In the genomic region with DNA sequence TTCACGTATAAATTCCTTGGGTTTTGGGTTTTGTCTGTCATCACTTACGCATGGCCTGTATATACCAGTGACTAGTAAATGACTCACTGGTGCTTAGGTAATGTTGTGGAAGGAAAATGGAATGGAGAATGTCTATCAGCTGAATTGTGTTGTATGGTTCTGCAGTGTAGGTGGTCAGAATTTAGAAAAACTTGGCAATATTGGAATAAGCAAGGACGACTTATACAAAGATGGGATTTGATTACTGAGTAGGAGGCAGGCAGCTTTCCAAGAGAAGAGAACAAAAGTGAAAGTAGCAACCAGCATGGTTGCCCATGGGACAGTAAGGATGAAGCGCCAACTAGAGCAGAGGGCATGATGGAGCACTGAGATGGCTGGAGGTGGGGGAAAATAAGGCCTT, we compare ENCODE assay signal across 15 cellular contexts.
A peak's percentile ranks its signal among the peaks of the same experiment; 100 is the strongest.
DNase-seq lines count a peak whose midpoint lies in the region; ATAC-seq, FAIRE-seq and TF ChIP-seq lines count a peak whose summit lies in the region.
"Had no signal": no experiment of that assay in that cellular context is flagged by ENCODE, and none has a peak within 500 bp of the region (broad histone marks: within the 10 kb centered on the region; RNA-seq: fewer than 3 reads in every experiment).

No MANE protein-coding gene starts in this region.

- no peak for FAIRE-seq in bronchial epithelial cell (lab: Jason Lieb, UNC)

- ATAC-seq in HG02571 (IDR thresholded peaks at IDR 0.05; ENCODE audit: unreplicated experiment) (no peak), GM21526 (IDR thresholded peaks at IDR 0.05; ENCODE audit: low FRiP score, unreplicated experiment) (no peak)
- ATAC-seq: gastrocnemius medialis had no signal

- H3K36me3 ChIP-seq in BJ (ENCODE audit: control insufficient read depth, insufficient read depth, low read length) (no peaks in the 10 kb centered on the region), MG63 (no peaks in the 10 kb centered on the region), bronchial epithelial cell (ENCODE audit: control insufficient read depth, insufficient read depth, low read length) (no peaks in the 10 kb centered on the region)
- H3K36me3 ChIP-seq: gastrocnemius medialis had no signal

- H3K4me1 Mint-ChIP-seq in activated T-helper 2 cell treated with anti-CD3 and anti-CD28 coated beads, Interferon-gamma antibody, Interleukin-2, Interleukin-4, amounts not matched to agents 10 μg/mL and 5 μg/mL and 100 μg/mL, durations not matched to agents 14 hours and 24 hours and 36 hours (ENCODE audit: low read depth) = peaks cover 2% of the 10 kb centered on the region
- H3K4me1 Mint-ChIP-seq: CD8-positive, alpha-beta memory T cell had no signal

- no peak overlapping the region for H3K27ac Mint-ChIP-seq in activated T-helper 2 cell treated with anti-CD3 and anti-CD28 coated beads, Interferon-gamma antibody, Interleukin-2, Interleukin-4, amounts not matched to agents 10 μg/mL and 5 μg/mL and 100 μg/mL, durations not matched to agents 14 hours and 24 hours and 36 hours
- H3K27ac Mint-ChIP-seq: CD8-positive, alpha-beta memory T cell had no signal

- CTCF ChIA-PET in BJ (lab: Yijun Ruan, JAX) (interaction anchor here (1.0 kb wide), 1 partner anchor 13 kb away, joined by 3 read pairs; no protein-coding TSS in a partner anchor), GM10248 (lab: Yijun Ruan, JAX) (interaction anchor here (1.0 to 1.3 kb wide), 4 partner anchors 8 to 18 kb away, joined by 3 to 4 read pairs (median 3); no protein-coding TSS in a partner anchor)

- H3K9me3 Mint-ChIP-seq in activated T-helper 2 cell treated with anti-CD3 and anti-CD28 coated beads, Interferon-gamma antibody, Interleukin-2, Interleukin-4, amounts not matched to agents 10 μg/mL and 5 μg/mL and 100 μg/mL, durations not matched to agents 14 hours and 24 hours and 36 hours = no peaks in the 10 kb centered on the region
- H3K9me3 Mint-ChIP-seq: CD8-positive, alpha-beta memory T cell had no signal

- intact Hi-C loops in activated T-helper 2 cell treated with anti-CD3 and anti-CD28 coated beads, Interferon-gamma antibody, Interleukin-2, Interleukin-4, amounts not matched to agents 10 μg/mL and 5 μg/mL and 100 μg/mL, durations not matched to agents 14 hours and 24 hours and 36 hours (cut with micrococcal nuclease) = no loop called here

- H3K4me3 ChIP-seq in BJ (ENCODE audit: low read depth, low read length) (no peak overlapping the region), MG63 (0 out of 2 replicates have a peak overlapping the region, but pooled peaks have one; percentile 8), bronchial epithelial cell (ENCODE audit: low read depth, low read length) (no peak overlapping the region)
- H3K4me3 ChIP-seq: gastrocnemius medialis had no signal

- peak; percentile 34 for DNase-seq in BJ (ENCODE audit: low read depth)
- DNase-seq in MG63 = peak; percentile 74
- peak; percentile 95 for DNase-seq in bronchial epithelial cell (ENCODE audit: low read depth)
- DNase-seq in medulla oblongata (ENCODE audit: extremely low spot score) = peak; percentile 27
- DNase-seq in GM10248 (ENCODE audit: extremely low spot score) = no peak
- DNase-seq in activated T-helper 2 cell treated with anti-CD3 and anti-CD28 coated beads, Interferon-gamma antibody, Interleukin-2, Interleukin-4, amounts not matched to agents 10 μg/mL and 5 μg/mL and 100 μg/mL, durations not matched to agents 14 hours and 24 hours and 36 hours (ENCODE audit: low spot score) = no peak
- DNase-seq: activated CD4-positive, alpha-beta T cell treated with anti-CD3 and anti-CD28 coated beads for 1 hour; CD8-positive, alpha-beta memory T cell; cerebellar nuclear complex; gastrocnemius medialis; SHP77 treated with DMSO at 0.1 percent for 48 hours; stimulated activated CD4-positive, alpha-beta T cell treated with anti-CD3 and anti-CD28 coated beads, Interleukin-2, amount 100 ng/mL, for 24 hours; stimulated activated naive CD4-positive, alpha-beta T cell had no signal

- peaks cover 2% of the 10 kb centered on the region for H3K27me3 Mint-ChIP-seq in activated T-helper 2 cell treated with anti-CD3 and anti-CD28 coated beads, Interferon-gamma antibody, Interleukin-2, Interleukin-4, amounts not matched to agents 10 μg/mL and 5 μg/mL and 100 μg/mL, durations not matched to agents 14 hours and 24 hours and 36 hours (ENCODE audit: low read depth)
- H3K27me3 Mint-ChIP-seq: CD8-positive, alpha-beta memory T cell had no signal

- no peak overlapping the region for H3K4me3 Mint-ChIP-seq in activated T-helper 2 cell treated with anti-CD3 and anti-CD28 coated beads, Interferon-gamma antibody, Interleukin-2, Interleukin-4, amounts not matched to agents 10 μg/mL and 5 μg/mL and 100 μg/mL, durations not matched to agents 14 hours and 24 hours and 36 hours (ENCODE audit: low read depth)
- H3K4me3 Mint-ChIP-seq: CD8-positive, alpha-beta memory T cell had no signal

- no peaks in the 10 kb centered on the region for H3K36me3 Mint-ChIP-seq in activated T-helper 2 cell treated with anti-CD3 and anti-CD28 coated beads, Interferon-gamma antibody, Interleukin-2, Interleukin-4, amounts not matched to agents 10 μg/mL and 5 μg/mL and 100 μg/mL, durations not matched to agents 14 hours and 24 hours and 36 hours (ENCODE audit: low read depth)
- H3K36me3 Mint-ChIP-seq: CD8-positive, alpha-beta memory T cell had no signal

- no peaks in the 10 kb centered on the region for H3K9me3 ChIP-seq in MG63
- H3K9me3 ChIP-seq: gastrocnemius medialis had no signal

- POLR2A ChIA-PET in BJ (lab: Charles Lee) = no interaction called here
- POLR2A ChIA-PET in GM10248 (lab: Yijun Ruan, JAX) = no interaction called here

- no peak for TF ChIP-seq CTCF in BJ (IDR thresholded peaks at IDR 0.05; ENCODE audit: insufficient read depth, low read depth, low read length)
- TF ChIP-seq CTCF in bronchial epithelial cell (IDR thresholded peaks at IDR 0.05; ENCODE audit: insufficient read depth, low read length, severe bottlenecking) = no peak
- no peak for TF ChIP-seq CTCF in GM10248 (IDR thresholded peaks at IDR 0.05; ENCODE audit: control extremely low read depth, extremely low read depth, low read depth, missing control alignments)

- no peaks in the 10 kb centered on the region for H3K27me3 ChIP-seq in BJ (ENCODE audit: control insufficient read depth, insufficient read depth, low read length)
- H3K27me3 ChIP-seq in MG63 = no peaks in the 10 kb centered on the region
- no peaks in the 10 kb centered on the region for H3K27me3 ChIP-seq in bronchial epithelial cell (ENCODE audit: control insufficient read depth, insufficient read depth, low read length)
- H3K27me3 ChIP-seq: gastrocnemius medialis had no signal

Comparison
In these comparisons a context has a peak if more than half of its experiments do, and no peak if none do; other contexts are left out.
1. DNase-seq: peak in BJ (single experiment), MG63 (single experiment), bronchial epithelial cell (single experiment) and medulla oblongata (single experiment); none in GM10248 (single experiment) and activated T-helper 2 cell treated with anti-CD3 and anti-CD28 coated beads, Interferon-gamma antibody, Interleukin-2, Interleukin-4, amounts not matched to agents 10 μg/mL and 5 μg/mL and 100 μg/mL, durations not matched to agents 14 hours and 24 hours and 36 hours (single experiment).